9 cellular contexts compared by ENCODE assay signal in the genomic region with DNA sequence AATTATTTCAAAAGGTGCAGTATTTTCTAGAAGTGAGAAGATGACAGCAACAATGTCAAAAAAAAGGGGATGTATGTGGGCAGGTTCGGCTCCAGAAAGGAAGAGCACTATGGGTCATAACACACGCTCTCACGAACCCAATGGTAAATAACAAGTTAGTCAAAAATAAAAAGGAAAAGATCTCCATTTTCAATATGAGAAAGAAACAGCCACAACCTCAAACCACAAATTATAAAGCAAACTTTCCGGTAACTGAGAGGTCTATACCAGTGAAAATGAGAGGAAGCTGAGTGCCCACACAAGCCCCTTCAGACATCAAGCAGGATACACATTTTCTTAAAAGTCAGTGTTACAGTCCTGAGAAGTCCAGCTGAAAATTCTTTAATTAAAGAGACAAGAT.
DNase-seq lines count a peak whose midpoint lies in the region; ATAC-seq and TF ChIP-seq lines count a peak whose summit lies in the region.
"Had no signal": no experiment of that assay in that cellular context is flagged by ENCODE, and none has a peak within 500 bp of the region (broad histone marks: within the 10 kb centered on the region; RNA-seq: fewer than 3 reads in every experiment).

No MANE protein-coding gene starts in this region.

- no peak for TF ChIP-seq CTCF in upper lobe of right lung (IDR thresholded peaks at IDR 0.05)

- ATAC-seq in GM21723 (IDR thresholded peaks at IDR 0.05; ENCODE audit: unreplicated experiment), result peak; percentile 83
- no peak for ATAC-seq in HG02970 (IDR thresholded peaks at IDR 0.05; ENCODE audit: low FRiP score, unreplicated experiment)
- ATAC-seq in upper lobe of right lung, result no peak

- H3K4me3 ChIP-seq in Jurkat, Clone E6-1 (ENCODE audit: low read length), result no peak overlapping the region
- H3K4me3 ChIP-seq in upper lobe of right lung, result no peak overlapping the region

- H3K4me1 ChIP-seq in upper lobe of right lung, result no peaks in the 10 kb centered on the region

- intact Hi-C loops in upper lobe of right lung (cut with DNase I), result no loop called here

- H3K36me3 ChIP-seq in upper lobe of right lung, result no peaks in the 10 kb centered on the region

- no peaks in the 10 kb centered on the region for H3K9me3 ChIP-seq in upper lobe of right lung

- no peaks in the 10 kb centered on the region for H3K27me3 ChIP-seq in upper lobe of right lung

- H3K27ac ChIP-seq in upper lobe of right lung, result no peak overlapping the region

- peak; percentile 9 for DNase-seq in activated CD4-positive, alpha-beta T cell treated with anti-CD3 and anti-CD28 coated beads for 48 hours
- DNase-seq in activated CD4-positive, alpha-beta T cell treated with anti-CD3 and anti-CD28 coated beads for 4 hours, result no peak
- DNase-seq in Jurkat, Clone E6-1 (ENCODE audit: low read depth, low spot score), result peak; percentile 7
- peak; percentile 13 to 21 for DNase-seq in stimulated activated CD4-positive, alpha-beta T cell treated with anti-CD3 and anti-CD28 coated beads, Interleukin-2, amount 100 ng/mL, for 24 hours
- DNase-seq in NCI-H1417 treated with DMSO at 0.1 percent for 48 hours (lab: John Stamatoyannopoulos, UW) (no peak), upper lobe of right lung (no peak)
- DNase-seq: endodermal cell had no signal

Comparison
In these comparisons a context has a peak if more than half of its experiments do, and no peak if none do; other contexts are left out.
1. DNase-seq: peak in activated CD4-positive, alpha-beta T cell treated with anti-CD3 and anti-CD28 coated beads for 48 hours (single experiment), Jurkat, Clone E6-1 (single experiment) and stimulated activated CD4-positive, alpha-beta T cell treated with anti-CD3 and anti-CD28 coated beads, Interleukin-2, amount 100 ng/mL, for 24 hours (2 of 2); none in activated CD4-positive, alpha-beta T cell treated with anti-CD3 and anti-CD28 coated beads for 4 hours (0 of 2), NCI-H1417 treated with DMSO at 0.1 percent for 48 hours (single experiment) and upper lobe of right lung (single experiment).